23 cellular contexts compared by ENCODE assay signal in genomic region chr15:75407083-75407482, GRCh38. TPM values are rescaled to one million over a fixed set of nuclear protein-coding genes. Genes with fewer than 3 reads are reported as not detected.
DNase-seq lines count a peak whose midpoint lies in the region; ATAC-seq, FAIRE-seq and TF ChIP-seq lines count a peak whose summit lies in the region.
"Had no signal": no experiment of that assay in that cellular context is flagged by ENCODE, and none has a peak within 500 bp of the region (broad histone marks: within the 10 kb centered on the region; RNA-seq: fewer than 3 reads in every experiment).

No MANE protein-coding gene starts in this region.

- FAIRE-seq in D721Med (lab: Jason Lieb, UNC): no peak
- FAIRE-seq: A204.1, G401.6 had no signal

- peaks cover 22% of the 10 kb centered on the region for H3K4me1 Mint-ChIP-seq in activated CD8-positive, alpha-beta T cell treated with anti-CD3 and anti-CD28 coated beads for 36 hours (ENCODE audit: low read depth)
- peaks cover 13% of the 10 kb centered on the region for H3K4me1 Mint-ChIP-seq in activated CD8-positive, alpha-beta T cell treated with anti-CD3 and anti-CD28 coated beads, Interleukin-2, amount 10 ng/mL, durations not matched to agents 7 days and 5 days (ENCODE audit: low read depth)
- peaks cover 21 to 35% of the 10 kb centered on the region in 2 donors for H3K4me1 Mint-ChIP-seq in natural killer cell treated with Interleukin-12 subunit alpha and Interleukin-12 subunit beta and Interleukin-15 and Interleukin-18, amount 100 ng/mL, for 72 hours (ENCODE audit: low read depth in 2 of 2)
- H3K4me1 Mint-ChIP-seq in natural killer cell: peaks cover 5 to 9% of the 10 kb centered on the region in 2 donors
- peaks cover 22% of the 10 kb centered on the region for H3K4me1 Mint-ChIP-seq in activated naive CD8-positive, alpha-beta T cell (ENCODE audit: low read depth)
- H3K4me1 Mint-ChIP-seq in stimulated activated naive CD8-positive, alpha-beta T cell treated with anti-CD3 and anti-CD28 coated beads, Interleukin-15, amount 100 ng/mL, for 72 hours: peaks cover 38% of the 10 kb centered on the region
- H3K4me1 Mint-ChIP-seq: H9 had no signal

- peak overlapping the region; percentile 78 for H3K27ac Mint-ChIP-seq in activated CD8-positive, alpha-beta T cell treated with anti-CD3 and anti-CD28 coated beads for 36 hours
- H3K27ac Mint-ChIP-seq in activated CD8-positive, alpha-beta T cell treated with anti-CD3 and anti-CD28 coated beads, Interleukin-2, amount 10 ng/mL, durations not matched to agents 7 days and 5 days: no peak overlapping the region
- peak overlapping the region; percentile 36 to 40 for H3K27ac Mint-ChIP-seq in natural killer cell treated with Interleukin-12 subunit alpha and Interleukin-12 subunit beta and Interleukin-15 and Interleukin-18, amount 100 ng/mL, for 72 hours
- peak overlapping the region in 1 of 2 donors; percentile 9 for H3K27ac Mint-ChIP-seq in natural killer cell
- H3K27ac Mint-ChIP-seq in activated naive CD8-positive, alpha-beta T cell: peak overlapping the region; percentile 78
- H3K27ac Mint-ChIP-seq in stimulated activated naive CD8-positive, alpha-beta T cell treated with anti-CD3 and anti-CD28 coated beads, Interleukin-15, amount 100 ng/mL, for 72 hours: peak overlapping the region; percentile 52 to 65
- H3K27ac Mint-ChIP-seq: CD4-positive, CD25-positive, alpha-beta regulatory T cell; H9; IgD-negative memory B cell had no signal

- no peaks in the 10 kb centered on the region for H3K9me3 Mint-ChIP-seq in activated CD8-positive, alpha-beta T cell treated with anti-CD3 and anti-CD28 coated beads for 36 hours
- H3K9me3 Mint-ChIP-seq in activated CD8-positive, alpha-beta T cell treated with anti-CD3 and anti-CD28 coated beads, Interleukin-2, amount 10 ng/mL, durations not matched to agents 7 days and 5 days (ENCODE audit: insufficient read depth): no peaks in the 10 kb centered on the region
- no peaks in the 10 kb centered on the region for H3K9me3 Mint-ChIP-seq in natural killer cell treated with Interleukin-12 subunit alpha and Interleukin-12 subunit beta and Interleukin-15 and Interleukin-18, amount 100 ng/mL, for 72 hours
- H3K9me3 Mint-ChIP-seq in natural killer cell: no peaks in the 10 kb centered on the region
- no peaks in the 10 kb centered on the region for H3K9me3 Mint-ChIP-seq in activated naive CD8-positive, alpha-beta T cell (ENCODE audit: low read depth)
- H3K9me3 Mint-ChIP-seq in stimulated activated naive CD8-positive, alpha-beta T cell treated with anti-CD3 and anti-CD28 coated beads, Interleukin-15, amount 100 ng/mL, for 72 hours: no peaks in the 10 kb centered on the region
- H3K9me3 Mint-ChIP-seq: H9, IgD-negative memory B cell had no signal

- CTCF ChIA-PET in activated CD8-positive, alpha-beta T cell treated with anti-CD3 and anti-CD28 coated beads for 36 hours (lab: Charles Lee): interaction anchor here (0.7 to 3.1 kb wide), 3 partner anchors 39 to 275 kb away, joined by 3 to 15 read pairs (median 4); partner anchors contain the start of gene MAN2C1
- CTCF ChIA-PET in activated CD8-positive, alpha-beta T cell treated with anti-CD3 and anti-CD28 coated beads, Interleukin-2, amount 10 ng/mL, durations not matched to agents 7 days and 5 days (lab: Charles Lee): no interaction called here

- peaks cover 66% of the 10 kb centered on the region for H3K36me3 Mint-ChIP-seq in activated CD8-positive, alpha-beta T cell treated with anti-CD3 and anti-CD28 coated beads for 36 hours (ENCODE audit: low read depth)
- H3K36me3 Mint-ChIP-seq in activated CD8-positive, alpha-beta T cell treated with anti-CD3 and anti-CD28 coated beads, Interleukin-2, amount 10 ng/mL, durations not matched to agents 7 days and 5 days (ENCODE audit: low read depth): peaks cover 70% of the 10 kb centered on the region
- peaks cover 39% of the 10 kb centered on the region for H3K36me3 Mint-ChIP-seq in natural killer cell treated with Interleukin-12 subunit alpha and Interleukin-12 subunit beta and Interleukin-15 and Interleukin-18, amount 100 ng/mL, for 72 hours
- peaks cover 29% of the 10 kb centered on the region for H3K36me3 Mint-ChIP-seq in natural killer cell
- peaks cover 20% of the 10 kb centered on the region for H3K36me3 Mint-ChIP-seq in activated naive CD8-positive, alpha-beta T cell

- no peak for TF ChIP-seq CTCF in activated CD8-positive, alpha-beta T cell treated with anti-CD3 and anti-CD28 coated beads for 36 hours (IDR thresholded peaks at IDR 0.05)
- TF ChIP-seq CTCF in natural killer cell (IDR thresholded peaks at IDR 0.05) (no peak), D721Med (IDR thresholded peaks at IDR 0.05; ENCODE audit: insufficient read depth, missing control alignments) (no peak)

- intact Hi-C loops in activated CD8-positive, alpha-beta T cell treated with anti-CD3 and anti-CD28 coated beads for 36 hours (cut with micrococcal nuclease): no loop called here
- intact Hi-C loops in natural killer cell (cut with micrococcal nuclease): no loop called here

- peak; percentile 66 for ATAC-seq in activated CD8-positive, alpha-beta T cell treated with anti-CD3 and anti-CD28 coated beads for 36 hours
- ATAC-seq in activated CD8-positive, alpha-beta T cell treated with anti-CD3 and anti-CD28 coated beads, Interleukin-2, amount 10 ng/mL, durations not matched to agents 7 days and 5 days: no peak
- peak in 1 of 2 donors; percentile 77 for ATAC-seq in natural killer cell treated with Interleukin-12 subunit alpha and Interleukin-12 subunit beta and Interleukin-15 and Interleukin-18, amount 100 ng/mL, for 72 hours
- ATAC-seq in natural killer cell: no peak
- peak; percentile 68 for ATAC-seq in stimulated activated naive CD8-positive, alpha-beta T cell treated with anti-CD3 and anti-CD28 coated beads, Interleukin-15, amount 100 ng/mL, for 72 hours
- ATAC-seq: Panc1 had no signal

- POLR2A ChIA-PET in activated CD8-positive, alpha-beta T cell treated with anti-CD3 and anti-CD28 coated beads for 36 hours (lab: Charles Lee): interaction anchor here (1.0 to 1.3 kb wide), 3 partner anchors 13 to 46 kb away, joined by 3 to 7 read pairs (median 6); partner anchors contain the start of gene MAN2C1
- POLR2A ChIA-PET in activated CD8-positive, alpha-beta T cell treated with anti-CD3 and anti-CD28 coated beads, Interleukin-2, amount 10 ng/mL, durations not matched to agents 7 days and 5 days (lab: Charles Lee): no interaction called here

- H3K4me3 Mint-ChIP-seq in activated CD8-positive, alpha-beta T cell treated with anti-CD3 and anti-CD28 coated beads for 36 hours: no peak overlapping the region
- H3K4me3 Mint-ChIP-seq in activated CD8-positive, alpha-beta T cell treated with anti-CD3 and anti-CD28 coated beads, Interleukin-2, amount 10 ng/mL, durations not matched to agents 7 days and 5 days: no peak overlapping the region
- peak overlapping the region; percentile 42 for H3K4me3 Mint-ChIP-seq in natural killer cell treated with Interleukin-12 subunit alpha and Interleukin-12 subunit beta and Interleukin-15 and Interleukin-18, amount 100 ng/mL, for 72 hours
- H3K4me3 Mint-ChIP-seq in natural killer cell: no peak overlapping the region
- peak overlapping the region; percentile 43 for H3K4me3 Mint-ChIP-seq in activated naive CD8-positive, alpha-beta T cell
- peak overlapping the region; percentile 32 to 52 for H3K4me3 Mint-ChIP-seq in stimulated activated naive CD8-positive, alpha-beta T cell treated with anti-CD3 and anti-CD28 coated beads, Interleukin-15, amount 100 ng/mL, for 72 hours
- H3K4me3 Mint-ChIP-seq: CD4-positive, CD25-positive, alpha-beta regulatory T cell; H9; IgD-negative memory B cell had no signal

- H3K27me3 Mint-ChIP-seq in activated CD8-positive, alpha-beta T cell treated with anti-CD3 and anti-CD28 coated beads for 36 hours: no peaks in the 10 kb centered on the region
- no peaks in the 10 kb centered on the region for H3K27me3 Mint-ChIP-seq in activated CD8-positive, alpha-beta T cell treated with anti-CD3 and anti-CD28 coated beads, Interleukin-2, amount 10 ng/mL, durations not matched to agents 7 days and 5 days (ENCODE audit: low read depth)
- no peaks in the 10 kb centered on the region for H3K27me3 Mint-ChIP-seq in natural killer cell treated with Interleukin-12 subunit alpha and Interleukin-12 subunit beta and Interleukin-15 and Interleukin-18, amount 100 ng/mL, for 72 hours
- no peaks in the 10 kb centered on the region for H3K27me3 Mint-ChIP-seq in natural killer cell (ENCODE audit: low read depth in 2 of 2)
- H3K27me3 Mint-ChIP-seq in activated naive CD8-positive, alpha-beta T cell: no peaks in the 10 kb centered on the region
- H3K27me3 Mint-ChIP-seq in stimulated activated naive CD8-positive, alpha-beta T cell treated with anti-CD3 and anti-CD28 coated beads, Interleukin-15, amount 100 ng/mL, for 72 hours: no peaks in the 10 kb centered on the region
- H3K27me3 Mint-ChIP-seq: CD4-positive, CD25-positive, alpha-beta regulatory T cell; IgD-negative memory B cell had no signal

- no peak for DNase-seq in activated CD8-positive, alpha-beta T cell treated with anti-CD3 and anti-CD28 coated beads for 36 hours
- no peak for DNase-seq in activated CD8-positive, alpha-beta T cell treated with anti-CD3 and anti-CD28 coated beads, Interleukin-2, amount 10 ng/mL, durations not matched to agents 7 days and 5 days
- no peak for DNase-seq in natural killer cell treated with Interleukin-12 subunit alpha and Interleukin-12 subunit beta and Interleukin-15 and Interleukin-18, amount 100 ng/mL, for 72 hours (ENCODE audit: low spot score)
- DNase-seq in natural killer cell (no peak), D721Med (ENCODE audit: insufficient read length, low spot score) (no peak)
- no peak for DNase-seq in stimulated activated naive CD8-positive, alpha-beta T cell treated with anti-CD3 and anti-CD28 coated beads, Interleukin-15, amount 100 ng/mL, for 72 hours
- no peak for DNase-seq in effector CD4-positive, alpha-beta T cell
- DNase-seq: BE2C, COR-L47, H9, Karpas-422, MG63, NCI-H1048, NCI-H1436, NCI-H1930, NCI-H446, NCI-H526 treated with DMSO at 0.1 percent for 48 hours had no signal

RNA-seq across cellular contexts. Expression of gene MAN2C1, which starts 38.7 kb away (rescaled TPM):
- total RNA-seq in activated CD8-positive, alpha-beta T cell treated with anti-CD3 and anti-CD28 coated beads for 36 hours: 100 to 1,000 TPM; 170 to 181 TPM
- total RNA-seq in activated CD8-positive, alpha-beta T cell treated with anti-CD3 and anti-CD28 coated beads, Interleukin-2, amount 10 ng/mL, durations not matched to agents 7 days and 5 days: 100 to 1,000 TPM; 123 to 131 TPM
- 100 to 1,000 TPM; 213 to 295 TPM for total RNA-seq in natural killer cell treated with Interleukin-12 subunit alpha and Interleukin-12 subunit beta and Interleukin-15 and Interleukin-18, amount 100 ng/mL, for 72 hours
- 100 to 1,000 TPM; 375 to 476 (median 385) TPM for total RNA-seq in natural killer cell

RNA-seq across cellular contexts. Expression of gene SIN3A, which starts 44.4 kb away (rescaled TPM):
- total RNA-seq in activated CD8-positive, alpha-beta T cell treated with anti-CD3 and anti-CD28 coated beads for 36 hours: 10 to 100 TPM; 67.5 to 72.4 TPM
- total RNA-seq in activated CD8-positive, alpha-beta T cell treated with anti-CD3 and anti-CD28 coated beads, Interleukin-2, amount 10 ng/mL, durations not matched to agents 7 days and 5 days: 100 to 1,000 TPM in 1 of 2 experiments, 10 to 100 TPM in 1; 96.7 to 104 TPM
- total RNA-seq in natural killer cell treated with Interleukin-12 subunit alpha and Interleukin-12 subunit beta and Interleukin-15 and Interleukin-18, amount 100 ng/mL, for 72 hours: 100 to 1,000 TPM in 1 of 2 donors, 10 to 100 TPM in 1; 93.5 to 103 TPM
- 100 to 1,000 TPM; 135 to 175 (median 137) TPM for total RNA-seq in natural killer cell

Comparison
In these comparisons a context has a peak if more than half of its experiments do, and no peak if none do; other contexts are left out.
1. ATAC-seq: peak in activated CD8-positive, alpha-beta T cell treated with anti-CD3 and anti-CD28 coated beads for 36 hours (single experiment) and stimulated activated naive CD8-positive, alpha-beta T cell treated with anti-CD3 and anti-CD28 coated beads, Interleukin-15, amount 100 ng/mL, for 72 hours (single experiment); none in activated CD8-positive, alpha-beta T cell treated with anti-CD3 and anti-CD28 coated beads, Interleukin-2, amount 10 ng/mL, durations not matched to agents 7 days and 5 days (single experiment) and natural killer cell (0 of 3).
2. H3K4me3 Mint-ChIP-seq: peak in natural killer cell treated with Interleukin-12 subunit alpha and Interleukin-12 subunit beta and Interleukin-15 and Interleukin-18, amount 100 ng/mL, for 72 hours (single experiment), activated naive CD8-positive, alpha-beta T cell (single experiment) and stimulated activated naive CD8-positive, alpha-beta T cell treated with anti-CD3 and anti-CD28 coated beads, Interleukin-15, amount 100 ng/mL, for 72 hours (2 of 2); none in activated CD8-positive, alpha-beta T cell treated with anti-CD3 and anti-CD28 coated beads for 36 hours (single experiment), activated CD8-positive, alpha-beta T cell treated with anti-CD3 and anti-CD28 coated beads, Interleukin-2, amount 10 ng/mL, durations not matched to agents 7 days and 5 days (single experiment) and natural killer cell (single experiment).